In the genomic region with DNA sequence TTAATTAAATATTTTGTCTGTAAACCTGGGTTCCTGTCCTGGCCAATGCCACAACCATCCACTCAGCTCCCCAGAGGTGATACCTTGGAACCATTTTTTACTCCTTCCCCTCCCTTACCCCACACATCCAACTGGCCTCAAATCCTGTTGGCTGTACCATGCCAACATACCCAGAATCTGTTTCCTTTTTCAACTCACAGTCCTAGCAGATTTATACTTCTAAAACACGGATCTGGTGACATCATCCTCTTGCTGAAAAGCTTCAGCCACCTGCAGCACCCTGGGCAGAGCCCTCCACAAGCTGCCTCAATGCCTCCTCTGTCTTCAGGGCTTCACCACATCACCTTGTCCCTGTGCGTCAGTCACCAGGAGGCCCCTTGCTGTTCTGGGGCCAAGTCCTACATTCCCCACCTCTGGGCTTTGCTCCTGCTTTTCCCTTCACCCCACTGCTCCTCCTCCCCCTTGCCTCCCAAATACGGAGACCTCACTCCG, we compare ENCODE assay signal across 1 cellular context.
TF ChIP-seq lines count a peak whose summit lies in the region.

No MANE protein-coding gene starts in this region.

TF ChIP-seq in HEK293, 187 proteins besides CTCF, POLR2A, EP300 and RAD21 (continued from another document):
- TF ChIP-seq, protein P1, sequence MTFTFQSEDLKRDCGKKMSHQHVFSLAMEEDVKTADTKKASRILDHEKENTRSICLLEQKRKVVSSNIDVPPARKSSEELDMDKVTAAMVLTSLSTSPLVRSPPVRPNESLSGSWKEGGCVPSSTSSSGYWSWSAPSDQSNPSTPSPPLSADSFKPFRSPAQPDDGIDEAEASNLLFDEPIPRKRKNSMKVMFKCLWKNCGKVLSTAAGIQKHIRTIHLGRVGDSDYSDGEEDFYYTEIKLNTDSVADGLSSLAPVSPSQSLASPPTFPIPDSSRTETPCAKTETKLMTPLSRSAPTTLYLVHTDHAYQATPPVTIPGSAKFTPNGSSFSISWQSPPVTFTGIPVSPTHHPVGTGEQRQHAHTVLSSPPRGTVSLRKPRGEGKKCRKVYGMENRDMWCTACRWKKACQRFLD (tag by site-specific recombination; IDR thresholded peaks at IDR 0.05), result no peak
- peak; percentile 67 for TF ChIP-seq ZBTB17 (tag by site-specific recombination; IDR thresholded peaks at IDR 0.05)
- TF ChIP-seq MEIS1 (CRISPR knock-in tag; IDR thresholded peaks at IDR 0.05; ENCODE audit: borderline replicate concordance), result no peak
- TF ChIP-seq ZNF426 (tag by site-specific recombination; IDR thresholded peaks at IDR 0.05), result no peak
- no peak for TF ChIP-seq KLF9 (tag by site-specific recombination; IDR thresholded peaks at IDR 0.05; ENCODE audit: low read depth)
- 0 out of 2 replicates have a peak, but pooled peaks have one; percentile 15 for TF ChIP-seq ZNF341 (tag by site-specific recombination; IDR thresholded peaks at IDR 0.05; ENCODE audit: low read depth)
- TF ChIP-seq ZNF596 (tag by site-specific recombination; IDR thresholded peaks at IDR 0.05), result no peak
- TF ChIP-seq, protein P2, sequence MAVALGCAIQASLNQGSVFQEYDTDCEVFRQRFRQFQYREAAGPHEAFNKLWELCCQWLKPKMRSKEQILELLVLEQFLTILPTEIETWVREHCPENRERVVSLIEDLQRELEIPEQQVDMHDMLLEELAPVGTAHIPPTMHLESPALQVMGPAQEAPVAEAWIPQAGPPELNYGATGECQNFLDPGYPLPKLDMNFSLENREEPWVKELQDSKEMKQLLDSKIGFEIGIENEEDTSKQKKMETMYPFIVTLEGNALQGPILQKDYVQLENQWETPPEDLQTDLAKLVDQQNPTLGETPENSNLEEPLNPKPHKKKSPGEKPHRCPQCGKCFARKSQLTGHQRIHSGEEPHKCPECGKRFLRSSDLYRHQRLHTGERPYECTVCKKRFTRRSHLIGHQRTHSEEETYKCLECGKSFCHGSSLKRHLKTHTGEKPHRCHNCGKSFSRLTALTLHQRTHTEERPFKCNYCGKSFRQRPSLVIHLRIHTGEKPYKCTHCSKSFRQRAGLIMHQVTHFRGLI (tag by site-specific recombination; IDR thresholded peaks at IDR 0.05), result no peak
- TF ChIP-seq, protein P3, sequence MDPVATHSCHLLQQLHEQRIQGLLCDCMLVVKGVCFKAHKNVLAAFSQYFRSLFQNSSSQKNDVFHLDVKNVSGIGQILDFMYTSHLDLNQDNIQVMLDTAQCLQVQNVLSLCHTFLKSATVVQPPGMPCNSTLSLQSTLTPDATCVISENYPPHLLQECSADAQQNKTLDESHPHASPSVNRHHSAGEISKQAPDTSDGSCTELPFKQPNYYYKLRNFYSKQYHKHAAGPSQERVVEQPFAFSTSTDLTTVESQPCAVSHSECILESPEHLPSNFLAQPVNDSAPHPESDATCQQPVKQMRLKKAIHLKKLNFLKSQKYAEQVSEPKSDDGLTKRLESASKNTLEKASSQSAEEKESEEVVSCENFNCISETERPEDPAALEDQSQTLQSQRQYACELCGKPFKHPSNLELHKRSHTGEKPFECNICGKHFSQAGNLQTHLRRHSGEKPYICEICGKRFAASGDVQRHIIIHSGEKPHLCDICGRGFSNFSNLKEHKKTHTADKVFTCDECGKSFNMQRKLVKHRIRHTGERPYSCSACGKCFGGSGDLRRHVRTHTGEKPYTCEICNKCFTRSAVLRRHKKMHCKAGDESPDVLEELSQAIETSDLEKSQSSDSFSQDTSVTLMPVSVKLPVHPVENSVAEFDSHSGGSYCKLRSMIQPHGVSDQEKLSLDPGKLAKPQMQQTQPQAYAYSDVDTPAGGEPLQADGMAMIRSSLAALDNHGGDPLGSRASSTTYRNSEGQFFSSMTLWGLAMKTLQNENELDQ (tag by site-specific recombination; IDR thresholded peaks at IDR 0.05; ENCODE audit: low read depth), result no peak
- TF ChIP-seq SCRT1 (tag by site-specific recombination; IDR thresholded peaks at IDR 0.05; ENCODE audit: borderline replicate concordance), result peak; percentile 36; the same call in 1 of the 2 replicates
- no peak for TF ChIP-seq KLF10 (tag by site-specific recombination; IDR thresholded peaks at IDR 0.05)
- TF ChIP-seq, protein P4, sequence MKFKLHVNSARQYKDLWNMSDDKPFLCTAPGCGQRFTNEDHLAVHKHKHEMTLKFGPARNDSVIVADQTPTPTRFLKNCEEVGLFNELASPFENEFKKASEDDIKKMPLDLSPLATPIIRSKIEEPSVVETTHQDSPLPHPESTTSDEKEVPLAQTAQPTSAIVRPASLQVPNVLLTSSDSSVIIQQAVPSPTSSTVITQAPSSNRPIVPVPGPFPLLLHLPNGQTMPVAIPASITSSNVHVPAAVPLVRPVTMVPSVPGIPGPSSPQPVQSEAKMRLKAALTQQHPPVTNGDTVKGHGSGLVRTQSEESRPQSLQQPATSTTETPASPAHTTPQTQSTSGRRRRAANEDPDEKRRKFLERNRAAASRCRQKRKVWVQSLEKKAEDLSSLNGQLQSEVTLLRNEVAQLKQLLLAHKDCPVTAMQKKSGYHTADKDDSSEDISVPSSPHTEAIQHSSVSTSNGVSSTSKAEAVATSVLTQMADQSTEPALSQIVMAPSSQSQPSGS (tag by site-specific recombination; IDR thresholded peaks at IDR 0.05; ENCODE audit: low read depth), result peak; percentile 85
- TF ChIP-seq, protein P5, sequence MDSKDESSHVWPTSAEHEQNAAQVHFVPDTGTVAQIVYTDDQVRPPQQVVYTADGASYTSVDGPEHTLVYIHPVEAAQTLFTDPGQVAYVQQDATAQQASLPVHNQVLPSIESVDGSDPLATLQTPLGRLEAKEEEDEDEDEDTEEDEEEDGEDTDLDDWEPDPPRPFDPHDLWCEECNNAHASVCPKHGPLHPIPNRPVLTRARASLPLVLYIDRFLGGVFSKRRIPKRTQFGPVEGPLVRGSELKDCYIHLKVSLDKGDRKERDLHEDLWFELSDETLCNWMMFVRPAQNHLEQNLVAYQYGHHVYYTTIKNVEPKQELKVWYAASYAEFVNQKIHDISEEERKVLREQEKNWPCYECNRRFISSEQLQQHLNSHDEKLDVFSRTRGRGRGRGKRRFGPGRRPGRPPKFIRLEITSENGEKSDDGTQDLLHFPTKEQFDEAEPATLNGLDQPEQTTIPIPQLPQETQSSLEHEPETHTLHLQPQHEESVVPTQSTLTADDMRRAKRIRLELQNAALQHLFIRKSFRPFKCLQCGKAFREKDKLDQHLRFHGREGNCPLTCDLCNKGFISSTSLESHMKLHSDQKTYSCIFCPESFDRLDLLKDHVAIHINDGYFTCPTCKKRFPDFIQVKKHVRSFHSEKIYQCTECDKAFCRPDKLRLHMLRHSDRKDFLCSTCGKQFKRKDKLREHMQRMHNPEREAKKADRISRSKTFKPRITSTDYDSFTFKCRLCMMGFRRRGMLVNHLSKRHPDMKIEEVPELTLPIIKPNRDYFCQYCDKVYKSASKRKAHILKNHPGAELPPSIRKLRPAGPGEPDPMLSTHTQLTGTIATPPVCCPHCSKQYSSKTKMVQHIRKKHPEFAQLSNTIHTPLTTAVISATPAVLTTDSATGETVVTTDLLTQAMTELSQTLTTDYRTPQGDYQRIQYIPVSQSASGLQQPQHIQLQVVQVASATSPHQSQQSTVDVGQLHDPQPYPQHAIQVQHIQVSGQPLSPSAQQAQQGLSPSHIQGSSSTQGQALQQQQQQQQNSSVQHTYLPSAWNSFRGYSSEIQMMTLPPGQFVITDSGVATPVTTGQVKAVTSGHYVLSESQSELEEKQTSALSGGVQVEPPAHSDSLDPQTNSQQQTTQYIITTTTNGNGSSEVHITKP (tag by site-specific recombination; IDR thresholded peaks at IDR 0.05), result peak; percentile 72
- no peak for TF ChIP-seq SP2 (tag by site-specific recombination; IDR thresholded peaks at IDR 0.05)
- TF ChIP-seq GLIS2 (tag by site-specific recombination; IDR thresholded peaks at IDR 0.05), result 0 out of 2 replicates have a peak, but pooled peaks have one; percentile 21
- TF ChIP-seq, protein P6, sequence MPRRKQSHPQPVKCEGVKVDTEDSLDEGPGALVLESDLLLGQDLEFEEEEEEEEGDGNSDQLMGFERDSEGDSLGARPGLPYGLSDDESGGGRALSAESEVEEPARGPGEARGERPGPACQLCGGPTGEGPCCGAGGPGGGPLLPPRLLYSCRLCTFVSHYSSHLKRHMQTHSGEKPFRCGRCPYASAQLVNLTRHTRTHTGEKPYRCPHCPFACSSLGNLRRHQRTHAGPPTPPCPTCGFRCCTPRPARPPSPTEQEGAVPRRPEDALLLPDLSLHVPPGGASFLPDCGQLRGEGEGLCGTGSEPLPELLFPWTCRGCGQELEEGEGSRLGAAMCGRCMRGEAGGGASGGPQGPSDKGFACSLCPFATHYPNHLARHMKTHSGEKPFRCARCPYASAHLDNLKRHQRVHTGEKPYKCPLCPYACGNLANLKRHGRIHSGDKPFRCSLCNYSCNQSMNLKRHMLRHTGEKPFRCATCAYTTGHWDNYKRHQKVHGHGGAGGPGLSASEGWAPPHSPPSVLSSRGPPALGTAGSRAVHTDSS (tag by site-specific recombination; IDR thresholded peaks at IDR 0.05), result no peak
- TF ChIP-seq ZNF23 (tag by site-specific recombination; IDR thresholded peaks at IDR 0.05; ENCODE audit: borderline replicate concordance), result no peak
- TF ChIP-seq, protein P7, sequence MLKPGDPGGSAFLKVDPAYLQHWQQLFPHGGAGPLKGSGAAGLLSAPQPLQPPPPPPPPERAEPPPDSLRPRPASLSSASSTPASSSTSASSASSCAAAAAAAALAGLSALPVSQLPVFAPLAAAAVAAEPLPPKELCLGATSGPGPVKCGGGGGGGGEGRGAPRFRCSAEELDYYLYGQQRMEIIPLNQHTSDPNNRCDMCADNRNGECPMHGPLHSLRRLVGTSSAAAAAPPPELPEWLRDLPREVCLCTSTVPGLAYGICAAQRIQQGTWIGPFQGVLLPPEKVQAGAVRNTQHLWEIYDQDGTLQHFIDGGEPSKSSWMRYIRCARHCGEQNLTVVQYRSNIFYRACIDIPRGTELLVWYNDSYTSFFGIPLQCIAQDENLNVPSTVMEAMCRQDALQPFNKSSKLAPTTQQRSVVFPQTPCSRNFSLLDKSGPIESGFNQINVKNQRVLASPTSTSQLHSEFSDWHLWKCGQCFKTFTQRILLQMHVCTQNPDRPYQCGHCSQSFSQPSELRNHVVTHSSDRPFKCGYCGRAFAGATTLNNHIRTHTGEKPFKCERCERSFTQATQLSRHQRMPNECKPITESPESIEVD (tag by site-specific recombination; IDR thresholded peaks at IDR 0.05), result no peak
- TF ChIP-seq ZNF140 (tag by site-specific recombination; IDR thresholded peaks at IDR 0.05), result no peak
- no peak for TF ChIP-seq HOXC10 (CRISPR knock-in tag; IDR thresholded peaks at IDR 0.05)
- peak; percentile 59; the same call in 1 of the 2 replicates for TF ChIP-seq ZIC2 (tag by site-specific recombination; IDR thresholded peaks at IDR 0.05)
- no peak for TF ChIP-seq ZNF202 (tag by site-specific recombination; IDR thresholded peaks at IDR 0.05; ENCODE audit: borderline replicate concordance)
- no peak for TF ChIP-seq ZNF843 (tag by site-specific recombination; IDR thresholded peaks at IDR 0.05)
- 0 out of 2 replicates have a peak, but pooled peaks have one; percentile 19 for TF ChIP-seq ZNF629 (tag by site-specific recombination; IDR thresholded peaks at IDR 0.05)
- TF ChIP-seq, protein P8, sequence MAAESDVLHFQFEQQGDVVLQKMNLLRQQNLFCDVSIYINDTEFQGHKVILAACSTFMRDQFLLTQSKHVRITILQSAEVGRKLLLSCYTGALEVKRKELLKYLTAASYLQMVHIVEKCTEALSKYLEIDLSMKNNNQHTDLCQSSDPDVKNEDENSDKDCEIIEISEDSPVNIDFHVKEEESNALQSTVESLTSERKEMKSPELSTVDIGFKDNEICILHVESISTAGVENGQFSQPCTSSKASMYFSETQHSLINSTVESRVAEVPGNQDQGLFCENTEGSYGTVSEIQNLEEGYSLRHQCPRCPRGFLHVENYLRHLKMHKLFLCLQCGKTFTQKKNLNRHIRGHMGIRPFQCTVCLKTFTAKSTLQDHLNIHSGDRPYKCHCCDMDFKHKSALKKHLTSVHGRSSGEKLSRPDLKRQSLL (tag by site-specific recombination; IDR thresholded peaks at IDR 0.05), result no peak
